In genomic region chr5:163305655-163306054, GRCh38 we compare ENCODE assay signal across 8 cellular contexts.
"Had no signal": no experiment of that assay in that cellular context is flagged by ENCODE, and none has a peak within 500 bp of the region (broad histone marks: within the 10 kb centered on the region; RNA-seq: fewer than 3 reads in every experiment).

No MANE protein-coding gene starts in this region.

- H3K4me2 ChIP-seq: GM23338 had no signal

- H3K9ac ChIP-seq: GM23248 had no signal

- H2AFZ ChIP-seq: GM23248, GM23338 had no signal

- H3K36me3 ChIP-seq: HAP-1 had no signal

- ATAC-seq: GM23338 had no signal

- DNase-seq: GM23248, GOT3, H7, H9, HCEC 1CT, HFFc6 had no signal

- H3K27ac ChIP-seq: GM23248 had no signal

- H3K4me3 ChIP-seq: GM23248, GM23338, HAP-1 had no signal

- H3K9me3 ChIP-seq: HAP-1 had no signal
